Comparison of ENCODE assay signal across 8 cellular contexts in the genomic region with DNA sequence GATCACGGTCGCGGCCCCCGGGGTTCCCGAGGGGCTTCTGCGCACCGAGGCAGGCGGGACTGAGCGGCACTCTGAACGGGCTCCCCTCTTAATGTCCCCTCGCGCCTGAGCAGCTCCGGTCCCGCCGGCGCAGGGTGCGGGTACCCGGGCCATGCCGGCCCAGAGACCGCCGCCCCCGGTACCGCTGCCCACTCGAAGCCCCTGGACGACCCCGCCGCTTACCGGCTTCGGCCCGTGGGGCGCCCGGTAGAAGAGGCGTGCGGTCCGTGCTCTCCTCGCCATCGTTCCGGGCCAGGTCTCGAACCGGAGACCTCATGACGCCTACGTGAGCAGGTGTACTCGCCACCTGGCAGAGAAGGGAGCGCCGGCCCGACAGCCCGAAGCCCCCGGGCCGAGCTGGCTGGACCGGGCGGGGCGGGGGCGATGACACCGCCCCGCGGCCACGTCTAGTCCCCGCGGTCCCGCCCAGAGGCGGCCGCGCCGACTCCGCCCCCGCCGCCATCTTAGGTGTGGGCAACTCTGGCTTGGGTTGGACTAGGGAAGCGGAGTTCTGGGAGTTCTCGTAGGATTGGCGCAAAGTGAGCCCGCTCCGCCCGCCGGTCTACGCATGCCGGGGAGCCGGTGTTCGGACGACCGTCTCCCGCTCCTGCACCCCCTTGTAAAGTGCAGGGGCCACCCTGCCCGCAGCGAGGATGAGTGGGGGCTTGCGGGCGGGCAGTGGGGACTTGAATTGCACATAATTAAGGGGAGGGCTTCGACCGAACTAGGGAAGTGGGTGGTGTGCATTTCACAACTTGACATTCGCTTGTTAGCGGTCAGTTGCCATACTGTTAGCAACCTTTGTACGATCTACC. TPM values are rescaled to one million over a fixed set of nuclear protein-coding genes. Genes with fewer than 3 reads are reported as not detected.
DNase-seq lines count a peak whose midpoint lies in the region; ATAC-seq and TF ChIP-seq lines count a peak whose summit lies in the region.

A gene with protein sequence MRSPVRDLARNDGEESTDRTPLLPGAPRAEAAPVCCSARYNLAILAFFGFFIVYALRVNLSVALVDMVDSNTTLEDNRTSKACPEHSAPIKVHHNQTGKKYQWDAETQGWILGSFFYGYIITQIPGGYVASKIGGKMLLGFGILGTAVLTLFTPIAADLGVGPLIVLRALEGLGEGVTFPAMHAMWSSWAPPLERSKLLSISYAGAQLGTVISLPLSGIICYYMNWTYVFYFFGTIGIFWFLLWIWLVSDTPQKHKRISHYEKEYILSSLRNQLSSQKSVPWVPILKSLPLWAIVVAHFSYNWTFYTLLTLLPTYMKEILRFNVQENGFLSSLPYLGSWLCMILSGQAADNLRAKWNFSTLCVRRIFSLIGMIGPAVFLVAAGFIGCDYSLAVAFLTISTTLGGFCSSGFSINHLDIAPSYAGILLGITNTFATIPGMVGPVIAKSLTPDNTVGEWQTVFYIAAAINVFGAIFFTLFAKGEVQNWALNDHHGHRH (minus strand): TSS at position 422 of the 854 bp plus-strand sequence. CDS start 106 bp downstream, at position 316.

- peak within 1 kb of the TSS; percentile 92 for H3K9ac ChIP-seq in SU-DHL-6 (ENCODE audit: low read length)
- H3K9ac ChIP-seq in adipocyte (ENCODE audit: low read length) = peak within 1 kb of the TSS; percentile 98
- H3K9ac ChIP-seq in parathyroid adenoma = peak within 1 kb of the TSS; percentile 98

- peak within 1 kb of the TSS; percentile 86 for H3K27ac ChIP-seq in SU-DHL-6 (ENCODE audit: low read depth, low read length)
- H3K27ac ChIP-seq in cardiac muscle cell = peak within 1 kb of the TSS; percentile 86
- peak within 1 kb of the TSS; percentile 98 for H3K27ac ChIP-seq in parathyroid adenoma
- peak within 1 kb of the TSS; percentile 98 to 99 for H3K27ac ChIP-seq in tibial artery

- H3F3A ChIP-seq in SU-DHL-6 (ENCODE audit: insufficient read depth) = peaks cover 26% of the 10 kb centered on the region

- DNase-seq in NCI-H1417 (lab: John Stamatoyannopoulos, UW) (peak; percentile 93 to 97 (median 95)), adipocyte (ENCODE audit: low read depth) (peak; percentile 97), cardiac muscle cell (ENCODE audit: low read depth in 1 of 2, low spot score in 1 of 2) (peak; percentile 95 to 96), tibial artery (peak; percentile 96 to 98)

- no peaks in the 10 kb centered on the region for H3K27me3 ChIP-seq in SU-DHL-6 (ENCODE audit: low read length)
- no peaks in the 10 kb centered on the region for H3K27me3 ChIP-seq in adipocyte (replicated peaks; ENCODE audit: control insufficient read depth, insufficient read depth, low read length)
- no peaks in the 10 kb centered on the region for H3K27me3 ChIP-seq in cardiac muscle cell
- H3K27me3 ChIP-seq in parathyroid adenoma (ENCODE audit: control insufficient read depth, insufficient read depth, low read length) = no peaks in the 10 kb centered on the region
- H3K27me3 ChIP-seq in tibial artery = no peaks in the 10 kb centered on the region

- H3K4me2 ChIP-seq in SU-DHL-6 (ENCODE audit: low read depth, low read length, poor library complexity, severe bottlenecking) (peak within 1 kb of the TSS; percentile 100), parathyroid adenoma (ENCODE audit: low read length) (peak within 1 kb of the TSS; percentile 84)

- H3K36me3 ChIP-seq in SU-DHL-6 (ENCODE audit: low read length) (no peaks in the 10 kb centered on the region), adipocyte (ENCODE audit: control insufficient read depth, insufficient read depth, low read length, severe bottlenecking) (peaks cover 3% of the 10 kb centered on the region), cardiac muscle cell (no peaks in the 10 kb centered on the region), parathyroid adenoma (ENCODE audit: control insufficient read depth, insufficient read depth, low read length) (no peaks in the 10 kb centered on the region), tibial artery (peaks cover 0 to 10% (median 0%) of the 10 kb centered on the region in 3 donors)

- intact Hi-C loops in tibial artery (cut with DNase I; ENCODE audit: low total_unique reads) = no loop called here

- H3K79me2 ChIP-seq in SU-DHL-6 (ENCODE audit: insufficient read depth, low read length) (peaks cover 13% of the 10 kb centered on the region), parathyroid adenoma (peaks cover 13% of the 10 kb centered on the region)

- H2AFZ ChIP-seq in SU-DHL-6 (ENCODE audit: low read depth, low read length, severe bottlenecking) (peak within 1 kb of the TSS; percentile 84), parathyroid adenoma (peak within 1 kb of the TSS; percentile 84)

- ATAC-seq in HG02763 (IDR thresholded peaks at IDR 0.05; ENCODE audit: unreplicated experiment) = peak; percentile 84

- H3K4me3 ChIP-seq in GM12875 (ENCODE audit: low read depth, low read length) (peak within 1 kb of the TSS; percentile 95), SU-DHL-6 (ENCODE audit: insufficient read depth, low read length, poor library complexity, severe bottlenecking) (peak within 1 kb of the TSS; percentile 63), adipocyte (ENCODE audit: low read length) (peak within 1 kb of the TSS; percentile 99), cardiac muscle cell (peak within 1 kb of the TSS; percentile 56), parathyroid adenoma (ENCODE audit: low read depth, low read length) (peak within 1 kb of the TSS; percentile 91), tibial artery (peak within 1 kb of the TSS; percentile 91 to 100)

- H3K9me3 ChIP-seq in SU-DHL-6 (ENCODE audit: insufficient read depth, low read length) (no peaks in the 10 kb centered on the region), adipocyte (ENCODE audit: control insufficient read depth, low read length) (no peaks in the 10 kb centered on the region), cardiac muscle cell (ENCODE audit: low read depth) (no peaks in the 10 kb centered on the region), parathyroid adenoma (ENCODE audit: control insufficient read depth, low read length) (no peaks in the 10 kb centered on the region), tibial artery (no peaks in the 10 kb centered on the region)

- H3K4me1 ChIP-seq in adipocyte (ENCODE audit: control insufficient read depth, insufficient read depth, low read length) (peaks cover 35% of the 10 kb centered on the region), cardiac muscle cell (ENCODE audit: low read depth) (peaks cover 3% of the 10 kb centered on the region), parathyroid adenoma (peaks cover 31% of the 10 kb centered on the region), tibial artery (peaks cover 0 to 24% (median 8%) of the 10 kb centered on the region in 4 donors)

- no peaks in the 10 kb centered on the region for H4K20me1 ChIP-seq in SU-DHL-6 (ENCODE audit: low read depth, low read length)

- TF ChIP-seq CTCF in GM12875 (IDR thresholded peaks at IDR 0.05; ENCODE audit: borderline replicate concordance, insufficient read depth, low read depth, low read length) (no peak), SU-DHL-6 (IDR thresholded peaks at IDR 0.05; ENCODE audit: insufficient read depth, low read length, poor library complexity, severe bottlenecking) (no peak), cardiac muscle cell (IDR thresholded peaks at IDR 0.05; ENCODE audit: low read depth, low read length) (no peak), parathyroid adenoma (IDR thresholded peaks at IDR 0.05) (no peak), tibial artery (IDR thresholded peaks at IDR 0.05) (no peak)

- no peaks in the 10 kb centered on the region for H3K9me2 ChIP-seq in SU-DHL-6 (replicated peaks; ENCODE audit: insufficient read depth, low read length)

RNA-seq across cellular contexts. Expression of the gene that starts here (rescaled TPM):
- total RNA-seq in cardiac muscle cell = 5.4 and 9.9 TPM in 2 replicates
- polyA plus RNA-seq in cardiac muscle cell = 17.8 and 19.8 TPM in 2 replicates

Comparison
In these comparisons a context has a peak if more than half of its experiments do, and no peak if none do; other contexts are left out.
1. Peak in every context shown above with its lines: DNase-seq, ATAC-seq, H3K4me3 ChIP-seq and H3K27ac ChIP-seq.